Comparison of ENCODE assay signal across 12 cellular contexts in genomic region chr11:128928400-128928799, GRCh38. TPM values are rescaled to one million over a fixed set of nuclear protein-coding genes. Genes with fewer than 3 reads are reported as not detected.
DNase-seq lines count a peak whose midpoint lies in the region; ATAC-seq and TF ChIP-seq lines count a peak whose summit lies in the region.
"Had no signal": no experiment of that assay in that cellular context is flagged by ENCODE, and none has a peak within 500 bp of the region (broad histone marks: within the 10 kb centered on the region; RNA-seq: fewer than 3 reads in every experiment).

No MANE protein-coding gene starts in this region.

- H3K27ac Mint-ChIP-seq in activated CD8-positive, alpha-beta T cell treated with anti-CD3 and anti-CD28 coated beads for 36 hours = no peak overlapping the region
- H3K27ac Mint-ChIP-seq in progenitor cell of endocrine pancreas = no peak overlapping the region
- H3K27ac Mint-ChIP-seq: endodermal cell had no signal

- POLR2A ChIA-PET in activated CD8-positive, alpha-beta T cell treated with anti-CD3 and anti-CD28 coated beads for 36 hours (lab: Charles Lee) = no interaction called here

- peaks cover 11% of the 10 kb centered on the region for H3K4me1 Mint-ChIP-seq in activated CD8-positive, alpha-beta T cell treated with anti-CD3 and anti-CD28 coated beads for 36 hours (ENCODE audit: low read depth)
- H3K4me1 Mint-ChIP-seq in progenitor cell of endocrine pancreas (ENCODE audit: low read depth) = no peaks in the 10 kb centered on the region

- H3K36me3 Mint-ChIP-seq in activated CD8-positive, alpha-beta T cell treated with anti-CD3 and anti-CD28 coated beads for 36 hours (ENCODE audit: low read depth) = no peaks in the 10 kb centered on the region
- H3K36me3 Mint-ChIP-seq in progenitor cell of endocrine pancreas (ENCODE audit: insufficient read depth) = no peaks in the 10 kb centered on the region

- TF ChIP-seq CTCF in GM13976 (IDR thresholded peaks at IDR 0.05; ENCODE audit: borderline replicate concordance, control extremely low read depth, extremely low read depth, insufficient read depth, missing control alignments) = no peak
- no peak for TF ChIP-seq CTCF in activated CD8-positive, alpha-beta T cell treated with anti-CD3 and anti-CD28 coated beads for 36 hours (IDR thresholded peaks at IDR 0.05)
- no peak for TF ChIP-seq CTCF in progenitor cell of endocrine pancreas (IDR thresholded peaks at IDR 0.05; ENCODE audit: unreplicated experiment)

- H3K9me3 Mint-ChIP-seq in activated CD8-positive, alpha-beta T cell treated with anti-CD3 and anti-CD28 coated beads for 36 hours = no peaks in the 10 kb centered on the region
- no peaks in the 10 kb centered on the region for H3K9me3 Mint-ChIP-seq in progenitor cell of endocrine pancreas (ENCODE audit: low read depth)
- H3K9me3 Mint-ChIP-seq: endodermal cell had no signal

- DNase-seq in GM13976 (ENCODE audit: low spot score) (peak; percentile 64), amniotic stem cell (lab: John Stamatoyannopoulos, UW) (no peak), progenitor cell of endocrine pancreas (ENCODE audit: low spot score, unreplicated experiment) (no peak), NCI-H446 (lab: John Stamatoyannopoulos, UW) (no peak), SHP77 (lab: John Stamatoyannopoulos, UW) (no peak)
- peak; percentile 29 for DNase-seq in activated CD8-positive, alpha-beta T cell treated with anti-CD3 and anti-CD28 coated beads for 36 hours
- DNase-seq: activated CD4-positive, CD25-positive, alpha-beta regulatory T cell treated with anti-CD3 and anti-CD28 coated beads, Interleukin-2, amount 50 U/mL, for 72 hours; endodermal cell; NCI-H1105 had no signal

- no peaks in the 10 kb centered on the region for H3K27me3 Mint-ChIP-seq in activated CD8-positive, alpha-beta T cell treated with anti-CD3 and anti-CD28 coated beads for 36 hours
- peaks cover 49% of the 10 kb centered on the region for H3K27me3 Mint-ChIP-seq in progenitor cell of endocrine pancreas

- intact Hi-C loops in activated CD8-positive, alpha-beta T cell treated with anti-CD3 and anti-CD28 coated beads for 36 hours (cut with micrococcal nuclease) = no loop called here

- no peak overlapping the region for H3K4me3 Mint-ChIP-seq in activated CD8-positive, alpha-beta T cell treated with anti-CD3 and anti-CD28 coated beads for 36 hours
- H3K4me3 Mint-ChIP-seq in progenitor cell of endocrine pancreas (ENCODE audit: low read depth) = no peak overlapping the region
- H3K4me3 Mint-ChIP-seq: endodermal cell had no signal

- in situ Hi-C loops in GM13976 (cut with MboI; ENCODE audit: low sequenced_read_pairs, unreplicated experiment) = no loop called here

- ATAC-seq in GM19455 (IDR thresholded peaks at IDR 0.05; ENCODE audit: unreplicated experiment) (peak; percentile 98), HG03095 (IDR thresholded peaks at IDR 0.05; ENCODE audit: unreplicated experiment) (peak; percentile 96)
- peak; percentile 60 for ATAC-seq in activated CD8-positive, alpha-beta T cell treated with anti-CD3 and anti-CD28 coated beads for 36 hours
- ATAC-seq: left lobe of liver had no signal

- CTCF ChIA-PET in activated CD8-positive, alpha-beta T cell treated with anti-CD3 and anti-CD28 coated beads for 36 hours (lab: Charles Lee) = interaction anchor here (1.4 to 2.1 kb wide), 2 partner anchors 28 to 43 kb away, joined by 6 to 9 read pairs; no protein-coding TSS in a partner anchor

RNA-seq across cellular contexts. Expression of gene TP53AIP1, which starts 14.3 kb away (rescaled TPM):
- not detected for total RNA-seq in activated CD8-positive, alpha-beta T cell treated with anti-CD3 and anti-CD28 coated beads for 36 hours
- 0.12 and 0.31 TPM in 2 replicates for total RNA-seq in progenitor cell of endocrine pancreas
- total RNA-seq: endodermal cell, left lobe of liver had no signal

RNA-seq across cellular contexts. Expression of gene KCNJ5, which starts 37.2 kb away (rescaled TPM):
- total RNA-seq in activated CD8-positive, alpha-beta T cell treated with anti-CD3 and anti-CD28 coated beads for 36 hours = not detected
- 0.78 and 1.1 TPM in 2 replicates for total RNA-seq in progenitor cell of endocrine pancreas

Comparison
In these comparisons a context has a peak if more than half of its experiments do, and no peak if none do; other contexts are left out.
1. DNase-seq: peak in GM13976 (single experiment) and activated CD8-positive, alpha-beta T cell treated with anti-CD3 and anti-CD28 coated beads for 36 hours (single experiment); none in amniotic stem cell (single experiment), progenitor cell of endocrine pancreas (single experiment), NCI-H446 (0 of 2) and SHP77 (0 of 2).
2. Peak in every context shown above with its lines, with median percentiles within 50 percentile points of each other: ATAC-seq.